33 cellular contexts compared by ENCODE assay signal in genomic region chr4:178427663-178428062, GRCh38.
A peak's percentile ranks its signal among the peaks of the same experiment; 100 is the strongest.
DNase-seq lines count a peak whose midpoint lies in the region; ATAC-seq, FAIRE-seq and TF ChIP-seq lines count a peak whose summit lies in the region.
"Had no signal": no experiment of that assay in that cellular context is flagged by ENCODE, and none has a peak within 500 bp of the region (broad histone marks: within the 10 kb centered on the region; RNA-seq: fewer than 3 reads in every experiment).

No MANE protein-coding gene starts in this region.

- BruUV-seq in HepG2 (replicated peaks; lab: Mats Ljungman, UMichigan), result no TSS peak

- no peaks in the 10 kb centered on the region for H3K79me2 ChIP-seq in HepG2 (ENCODE audit: insufficient read depth, low read length)

- no peak for TF ChIP-seq EP300 in HepG2 (IDR thresholded peaks at IDR 0.05; ENCODE audit: low read depth in 2 of 2, low read length in 2 of 2)
- TF ChIP-seq EP300 in HepG2 (CRISPR knock-in tag; IDR thresholded peaks at IDR 0.05; ENCODE audit: borderline replicate concordance), result no peak

- POLR2A ChIA-PET in HepG2 (lab: Yijun Ruan, JAX), result no interaction called here

- H3K27me3 ChIP-seq in liver (ENCODE audit: control insufficient read depth in 4 of 4, insufficient read depth in 4 of 4, low read length in 3 of 4) (no peaks in the 10 kb centered on the region), HepG2 (ENCODE audit: control insufficient read depth in 1 of 2, insufficient read depth in 2 of 2, low read length in 2 of 2) (no peaks in the 10 kb centered on the region), right lobe of liver (no peaks in the 10 kb centered on the region)
- H3K27me3 ChIP-seq: BE2C; BLaER1; BLaER1 treated with 17β-estradiol and CSF1 and Interleukin-3, amounts not matched to agents 10 nM and 100 nM had no signal

- TF ChIP-seq CTCF in liver (IDR thresholded peaks at IDR 0.05; ENCODE audit: low read depth, low read length, missing input control) (no peak), HepG2 (CRISPR knock-in tag; IDR thresholded peaks at IDR 0.05) (no peak), right lobe of liver (IDR thresholded peaks at IDR 0.05) (no peak)

- CTCF ChIA-PET in HepG2 (lab: Yijun Ruan, JAX; ENCODE audit: low intra/inter-chr PET ratio, low total read pairs), result no interaction called here

- no peak for DNase-seq in HepG2 (ENCODE audit: low spot score)
- DNase-seq in left lobe of liver (ENCODE audit: low spot score), result no peak
- DNase-seq in right lobe of liver, result no peak
- DNase-seq in stimulated activated CD4-positive, alpha-beta T cell treated with anti-CD3 and anti-CD28 coated beads, Interleukin-15, amount 100 ng/mL, for 24 hours, result no peak
- no peak for DNase-seq in SHP77 (lab: John Stamatoyannopoulos, UW)
- DNase-seq: 8988T; ACHN; AML-193; BE2C; C1 segment of cervical spinal cord; Caco-2; Calu3; CD4-positive, alpha-beta memory T cell; CD4-positive, alpha-beta T cell; CD4-positive, CD25-positive, alpha-beta regulatory T cell; CD8-positive, alpha-beta memory T cell; CD8-positive, alpha-beta T cell; COR-L47; DMS 273 treated with DMSO at 0.1 percent for 48 hours; DMS153; DMS53; DMS79; DMS79 treated with DMSO at 0.1 percent for 48 hours; DND-41; EL had no signal

- H3K4me2 ChIP-seq in HepG2 (ENCODE audit: low read depth, low read length), result no peak overlapping the region
- H3K4me2 ChIP-seq: A549; BLaER1; BLaER1 treated with 17β-estradiol and CSF1 and Interleukin-3, amounts not matched to agents 10 nM and 100 nM had no signal

- H4K20me1 ChIP-seq in HepG2 (ENCODE audit: insufficient read depth, low read length), result no peaks in the 10 kb centered on the region
- H4K20me1 ChIP-seq: BLaER1; BLaER1 treated with 17β-estradiol and CSF1 and Interleukin-3, amounts not matched to agents 10 nM and 100 nM had no signal

- H2AFZ ChIP-seq in HepG2 (ENCODE audit: low read length), result no peak overlapping the region

- H3K27ac ChIP-seq in liver (ENCODE audit: low read depth in 1 of 2, low read length in 2 of 2) (no peak overlapping the region), HepG2 (ENCODE audit: extremely low read length, insufficient read depth, low read length) (no peak overlapping the region), right lobe of liver (peak overlapping the region in 1 of 3 donors; percentile 52)
- H3K27ac ChIP-seq: 22Rv1; A549; BLaER1; BLaER1 treated with 17β-estradiol and CSF1 and Interleukin-3, amounts not matched to agents 10 nM and 100 nM; C4-2B had no signal

- no peak for TF ChIP-seq RAD21 in liver (IDR thresholded peaks at IDR 0.05)
- no peak for TF ChIP-seq RAD21 in HepG2 (CRISPR knock-in tag; IDR thresholded peaks at IDR 0.05)

- no peak for ATAC-seq in HepG2
- peak; percentile 81 for ATAC-seq in left lobe of liver
- peak in 3 of 4 donors; percentile 74 to 91 (median 74) for ATAC-seq in right lobe of liver
- ATAC-seq: A549; CD8-positive, alpha-beta T cell had no signal

- H3K36me3 ChIP-seq in liver (ENCODE audit: control insufficient read depth in 4 of 4, insufficient read depth in 3 of 4, low read depth in 1 of 4, low read length in 3 of 4) (no peaks in the 10 kb centered on the region), HepG2 (replicated peaks in 1 of 2; ENCODE audit: control insufficient read depth in 1 of 2, insufficient read depth in 2 of 2, low read length in 2 of 2) (no peaks in the 10 kb centered on the region), right lobe of liver (no peaks in the 10 kb centered on the region)
- H3K36me3 ChIP-seq: BE2C; BLaER1; BLaER1 treated with 17β-estradiol and CSF1 and Interleukin-3, amounts not matched to agents 10 nM and 100 nM had no signal

- H3K9me3 ChIP-seq in liver (ENCODE audit: control insufficient read depth in 4 of 4, low read length in 3 of 4) (no peaks in the 10 kb centered on the region), HepG2 (ENCODE audit: low read length) (no peaks in the 10 kb centered on the region), right lobe of liver (no peaks in the 10 kb centered on the region)
- H3K9me3 ChIP-seq: A549; BE2C; BLaER1; BLaER1 treated with 17β-estradiol and CSF1 and Interleukin-3, amounts not matched to agents 10 nM and 100 nM; Caco-2 had no signal

- FAIRE-seq in HepG2 (lab: Jason Lieb, UNC), result no peak
- FAIRE-seq: A204.1, A549, D721Med had no signal

- no peak overlapping the region for H3K9ac ChIP-seq in liver (ENCODE audit: low read depth in 1 of 2, low read length in 2 of 2)
- no peak overlapping the region for H3K9ac ChIP-seq in HepG2 (ENCODE audit: insufficient read depth, low read depth, low read length)
- H3K9ac ChIP-seq: BLaER1; BLaER1 treated with 17β-estradiol and CSF1 and Interleukin-3, amounts not matched to agents 10 nM and 100 nM had no signal

- TF ChIP-seq POLR2A in HepG2 (IDR thresholded peaks at IDR 0.05; ENCODE audit: insufficient read depth in 1 of 2, low read depth in 2 of 2, low read length in 2 of 2) (no peak), right lobe of liver (IDR thresholded peaks at IDR 0.05) (no peak)

- in situ Hi-C loops in HepG2 (cut with HindIII; ENCODE audit: extremely low pct_ligation_motif_present, low pct_unique_long_range_greater_than_20kb), result no loop called here

- WGBS in liver, result 41% methylated on average over 2 of the region's 2 CpGs
- 36% methylated on average over 2 of the region's 2 CpGs for WGBS in HepG2 (ENCODE audit: low lambda C conversion rate)
- 27% methylated on average over 2 of the region's 2 CpGs for WGBS in right lobe of liver (ENCODE audit: insufficient coverage, low coverage, low lambda C conversion rate, missing lambda C conversion rate)

- intact Hi-C loops in HepG2 (cut with micrococcal nuclease; ENCODE audit: unreplicated experiment), result no loop called here
- intact Hi-C loops in right lobe of liver (cut with DNase I), result no loop called here

- H3K4me1 ChIP-seq in liver (ENCODE audit: control insufficient read depth in 4 of 4, insufficient read depth in 4 of 4, low read length in 3 of 4) (peaks cover 0 to 10% (median 0%) of the 10 kb centered on the region in 4 donors), HepG2 (ENCODE audit: insufficient read depth, low read length) (no peaks in the 10 kb centered on the region), right lobe of liver (no peaks in the 10 kb centered on the region)
- H3K4me1 ChIP-seq: A549; BE2C; BLaER1; BLaER1 treated with 17β-estradiol and CSF1 and Interleukin-3, amounts not matched to agents 10 nM and 100 nM; Caco-2 had no signal

- H3K4me3 ChIP-seq in liver (ENCODE audit: low read depth in 1 of 3, low read length in 3 of 3) (no peak overlapping the region), HepG2 (replicated peaks in 1 of 3; ENCODE audit: insufficient read depth in 1 of 3, low read depth in 2 of 3, low read length in 3 of 3) (no peak overlapping the region), right lobe of liver (no peak overlapping the region)
- H3K4me3 ChIP-seq: A549; BLaER1; BLaER1 treated with 17β-estradiol and CSF1 and Interleukin-3, amounts not matched to agents 10 nM and 100 nM had no signal

TF ChIP-seq in liver, 16 proteins besides CTCF, POLR2A, EP300 and RAD21:
- TF ChIP-seq HNF4A (conservative IDR thresholded peaks at IDR 0.05) (peak; percentile 12 to 39), SP1 (IDR thresholded peaks at IDR 0.05) (peak; percentile 39), JUND (IDR thresholded peaks at IDR 0.05) (no peak), HNF4G (IDR thresholded peaks at IDR 0.05) (no peak), GABPA (IDR thresholded peaks at IDR 0.05 in 1 of 2, conservative IDR thresholded peaks at IDR 0.05 in 1 of 2) (peak in 1 of 2 donors; percentile 45), MAX (IDR thresholded peaks at IDR 0.05) (peak; percentile 29), TAF1 (conservative IDR thresholded peaks at IDR 0.05) (no peak)

TF ChIP-seq in HepG2, 621 proteins besides CTCF, POLR2A, EP300 and RAD21:
- TF ChIP-seq NRL (CRISPR knock-in tag; IDR thresholded peaks at IDR 0.05; ENCODE audit: borderline replicate concordance) (no peak), SNRNP70 (IDR thresholded peaks at IDR 0.05; ENCODE audit: low read depth, low read length) (no peak)
